ENCODE assay signal across 1 cellular context in the genomic region with DNA sequence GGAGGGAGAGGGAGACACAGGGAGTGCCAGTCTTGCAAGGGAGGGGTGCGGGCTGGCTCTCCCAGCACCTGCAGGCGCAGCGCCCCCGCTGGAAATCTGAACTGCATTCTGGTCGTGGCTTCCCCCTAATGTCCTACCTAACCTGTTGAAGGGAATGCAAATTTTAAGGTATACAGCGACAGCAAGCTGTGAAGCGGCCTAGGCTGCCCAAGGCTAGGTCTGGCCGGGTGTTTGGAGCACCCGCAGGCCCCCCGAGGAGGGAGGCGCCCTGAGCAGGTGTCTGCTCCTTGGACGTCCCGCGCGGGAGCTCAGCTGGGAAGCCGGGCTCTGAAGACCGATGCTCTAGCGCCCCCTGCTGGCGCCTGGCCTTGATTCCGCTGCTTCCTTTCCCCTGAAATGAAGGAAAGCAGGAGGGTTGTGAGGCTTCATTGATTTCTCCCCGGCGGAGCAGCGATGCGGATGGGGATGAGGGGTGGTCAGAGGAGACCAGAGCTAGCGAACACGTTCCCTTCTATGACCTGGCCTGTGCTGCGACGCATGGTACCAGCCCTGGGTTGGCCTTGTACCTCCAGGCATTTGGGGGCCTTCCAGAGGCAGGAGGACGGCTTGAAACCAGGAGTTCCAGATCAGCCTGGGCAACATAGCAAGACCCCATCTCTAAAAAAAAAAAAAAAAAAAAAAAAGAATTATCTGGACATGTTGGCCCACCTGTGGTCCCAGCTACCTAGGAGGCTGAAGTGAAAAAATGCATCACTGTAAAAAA.
TF ChIP-seq lines count a peak whose summit lies in the region.

No MANE protein-coding gene starts in this region.

TF ChIP-seq in IMR-90, 13 proteins besides CTCF, POLR2A, EP300 and RAD21 (continued from another document):
- no peak for TF ChIP-seq CHD1 (IDR thresholded peaks at IDR 0.05; ENCODE audit: low read depth, low read length)
- TF ChIP-seq MAFK (IDR thresholded peaks at IDR 0.05; ENCODE audit: low read depth, low read length), result no peak
- no peak for TF ChIP-seq BHLHE40 (IDR thresholded peaks at IDR 0.05; ENCODE audit: low read depth, low read length)
- TF ChIP-seq, protein P1, sequence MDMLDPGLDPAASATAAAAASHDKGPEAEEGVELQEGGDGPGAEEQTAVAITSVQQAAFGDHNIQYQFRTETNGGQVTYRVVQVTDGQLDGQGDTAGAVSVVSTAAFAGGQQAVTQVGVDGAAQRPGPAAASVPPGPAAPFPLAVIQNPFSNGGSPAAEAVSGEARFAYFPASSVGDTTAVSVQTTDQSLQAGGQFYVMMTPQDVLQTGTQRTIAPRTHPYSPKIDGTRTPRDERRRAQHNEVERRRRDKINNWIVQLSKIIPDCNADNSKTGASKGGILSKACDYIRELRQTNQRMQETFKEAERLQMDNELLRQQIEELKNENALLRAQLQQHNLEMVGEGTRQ (IDR thresholded peaks at IDR 0.05; ENCODE audit: low read depth, low read length), result no peak
